8 cellular contexts compared by ENCODE assay signal in genomic region chr10:118594392-118595063, GRCh38. TPM values are rescaled to one million over a fixed set of nuclear protein-coding genes. Genes with fewer than 3 reads are reported as not detected.
DNase-seq lines count a peak whose midpoint lies in the region; ATAC-seq and TF ChIP-seq lines count a peak whose summit lies in the region.

No MANE protein-coding gene starts in this region.

- no peak overlapping the region for H3K4me3 ChIP-seq in AG10803 (ENCODE audit: low read length)

- DNase-seq in AG10803 (ENCODE audit: low read depth) = peak; percentile 22
- peak; percentile 21 for DNase-seq in kidney glomerular epithelial cell (lab: John Stamatoyannopoulos, UW)
- peak; percentile 45 for DNase-seq in stimulated activated CD8-positive, alpha-beta memory T cell treated with anti-CD3 and anti-CD28 coated beads, Interleukin-4, amount 100 ng/mL, for 48 hours

- no peak for TF ChIP-seq POLR2A in GM18505 (IDR thresholded peaks at IDR 0.05; ENCODE audit: borderline replicate concordance, extremely low read depth, insufficient read depth, insufficient read length)

- H3K4me3 Mint-ChIP-seq in brain = peak overlapping the region in 4 of 5 experiments; percentile 55 to 91 (median 86)

- H3K27me3 Mint-ChIP-seq in brain = peaks cover 87% of the 10 kb centered on the region

- H3K9me3 Mint-ChIP-seq in brain = peaks cover 0 to 16% (median 7%) of the 10 kb centered on the region in 5 experiments

- H3K27ac Mint-ChIP-seq in brain = no peak overlapping the region

- no peaks in the 10 kb centered on the region for H3K36me3 Mint-ChIP-seq in brain

- peak; percentile 36 for TF ChIP-seq CTCF in AG10803 (conservative IDR thresholded peaks at IDR 0.05; ENCODE audit: low read length)
- TF ChIP-seq CTCF in brain (conservative IDR thresholded peaks at IDR 0.05) = peak in 1 of 2 experiments; percentile 63

- H3K4me1 Mint-ChIP-seq in brain = peaks cover 44% of the 10 kb centered on the region

- ATAC-seq in GM21529 (IDR thresholded peaks at IDR 0.05; ENCODE audit: unreplicated experiment) = no peak
- ATAC-seq in GM18505 (IDR thresholded peaks at IDR 0.05; ENCODE audit: unreplicated experiment) = no peak
- no peak for ATAC-seq in GM21423 (IDR thresholded peaks at IDR 0.05; ENCODE audit: unreplicated experiment)

TF ChIP-seq in PFSK-1, 5 proteins besides CTCF, POLR2A, EP300 and RAD21:
- TF ChIP-seq REST (IDR thresholded peaks at IDR 0.05; ENCODE audit: insufficient read depth in 1 of 2, low read depth in 2 of 2, low read length in 2 of 2) (peak; percentile 87 to 93), TAF1 (IDR thresholded peaks at IDR 0.05; ENCODE audit: borderline replicate concordance, insufficient read depth, low read length) (no peak)

RNA-seq across cellular contexts. Expression of gene PRLHR, which starts 0.9 kb away (rescaled TPM):
- polyA plus RNA-seq in PFSK-1 (2012; ENCODE audit: insufficient read length, low read depth) = not detected
- not detected for polyA plus RNA-seq in brain (ENCODE audit: insufficient read depth, low read depth, low replicate concordance)
